15 cellular contexts compared by ENCODE assay signal in genomic region chr4:123783091-123783765, GRCh38.
DNase-seq lines count a peak whose midpoint lies in the region; ATAC-seq and TF ChIP-seq lines count a peak whose summit lies in the region.
"Had no signal": no experiment of that assay in that cellular context is flagged by ENCODE, and none has a peak within 500 bp of the region (broad histone marks: within the 10 kb centered on the region; RNA-seq: fewer than 3 reads in every experiment).

No MANE protein-coding gene starts in this region.

- intact Hi-C loops in psoas muscle (cut with DNase I) (no loop called here), posterior cingulate gyrus (cut with DNase I) (no loop called here)

- peak overlapping the region; percentile 86 for H3K27ac ChIP-seq in psoas muscle

- H3K9ac ChIP-seq in adipocyte (ENCODE audit: low read length) = peak overlapping the region; percentile 21

- no peaks in the 10 kb centered on the region for H3K36me3 ChIP-seq in adipocyte (ENCODE audit: control insufficient read depth, insufficient read depth, low read length, severe bottlenecking)
- no peaks in the 10 kb centered on the region for H3K36me3 ChIP-seq in psoas muscle (ENCODE audit: insufficient read depth in 1 of 2, low read depth in 1 of 2)

- DNase-seq in AG20443 (ENCODE audit: low spot score) (peak; percentile 19), adipocyte (ENCODE audit: low read depth) (peak; percentile 31), fibroblast of the aortic adventitia (ENCODE audit: low read depth) (peak; percentile 82), psoas muscle (no peak), HuH-7 (ENCODE audit: low spot score) (no peak), NCI-H526 (lab: John Stamatoyannopoulos, UW) (no peak), posterior cingulate gyrus (no peak)
- DNase-seq: activated naive CD8-positive, alpha-beta T cell treated with anti-CD3 and anti-CD28 coated beads, Interleukin-2, amount 50 U/mL, for 24 hours; AML-193; cerebellar nuclear complex; endodermal cell; natural killer cell; stimulated activated naive CD8-positive, alpha-beta T cell treated with anti-CD3 and anti-CD28 coated beads, Interleukin-15, amount 100 ng/mL, for 72 hours had no signal

- WGBS in psoas muscle, 3 donors = 55 to 58% (median 57%) methylated on average over 3 of the region's 3 CpGs

- TF ChIP-seq CTCF in fibroblast of the aortic adventitia (IDR thresholded peaks at IDR 0.05; ENCODE audit: insufficient read depth, low read length) (no peak), psoas muscle (IDR thresholded peaks at IDR 0.05) (no peak)

- no peaks in the 10 kb centered on the region for H3K27me3 ChIP-seq in adipocyte (replicated peaks; ENCODE audit: control insufficient read depth, insufficient read depth, low read length)
- H3K27me3 ChIP-seq in psoas muscle (ENCODE audit: insufficient read depth in 3 of 3, low read length in 2 of 3) = no peaks in the 10 kb centered on the region

- ATAC-seq in psoas muscle (no peak), GM18861 (IDR thresholded peaks at IDR 0.05; ENCODE audit: unreplicated experiment) (no peak)
- ATAC-seq: activated CD4-positive, CD25-positive, alpha-beta regulatory T cell treated with anti-CD3 and anti-CD28 coated beads, Interleukin-2, amount 50 U/mL, for 24 hours; activated naive CD8-positive, alpha-beta T cell treated with anti-CD3 and anti-CD28 coated beads, Interleukin-2, amount 50 U/mL, for 24 hours; natural killer cell; stimulated activated naive CD8-positive, alpha-beta T cell treated with anti-CD3 and anti-CD28 coated beads, Interleukin-15, amount 100 ng/mL, for 72 hours had no signal

- no peaks in the 10 kb centered on the region for H3K9me3 ChIP-seq in adipocyte (ENCODE audit: control insufficient read depth, low read length)
- H3K9me3 ChIP-seq in psoas muscle = no peaks in the 10 kb centered on the region

- H3K4me3 ChIP-seq in adipocyte (ENCODE audit: low read length) = no peak overlapping the region
- H3K4me3 ChIP-seq in fibroblast of the aortic adventitia (ENCODE audit: low read depth, low read length) = no peak overlapping the region
- H3K4me3 ChIP-seq in psoas muscle = no peak overlapping the region

- H3K4me1 ChIP-seq in adipocyte (ENCODE audit: control insufficient read depth, insufficient read depth, low read length) = peaks cover 55% of the 10 kb centered on the region
- peaks cover 36% of the 10 kb centered on the region for H3K4me1 ChIP-seq in psoas muscle

Comparison
In these comparisons a context has a peak if more than half of its experiments do, and no peak if none do; other contexts are left out.
1. DNase-seq: peak in AG20443 (single experiment), adipocyte (single experiment) and fibroblast of the aortic adventitia (single experiment); none in psoas muscle (0 of 2), HuH-7 (single experiment), NCI-H526 (0 of 2) and posterior cingulate gyrus (0 of 10).